Comparison of ENCODE assay signal across 30 cellular contexts in the genomic region with DNA sequence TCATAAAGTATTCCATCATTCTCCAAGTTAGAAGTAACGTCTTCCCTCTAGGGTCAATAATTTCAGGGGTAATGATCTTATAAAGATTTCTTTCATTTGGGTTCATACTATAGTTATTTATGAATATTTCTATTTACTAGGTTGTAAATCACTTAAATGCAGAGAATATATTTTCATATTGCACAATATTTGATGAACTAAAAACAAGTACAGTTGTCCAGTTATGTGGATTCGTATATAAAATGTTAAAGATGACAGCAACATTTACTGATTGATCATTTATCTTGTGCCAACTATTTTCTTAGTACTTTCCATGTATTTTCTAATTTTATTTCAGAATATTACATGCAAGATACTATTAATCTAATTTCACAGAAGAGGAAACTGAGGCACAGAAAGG.
"Had no signal": no experiment of that assay in that cellular context is flagged by ENCODE, and none has a peak within 500 bp of the region (broad histone marks: within the 10 kb centered on the region; RNA-seq: fewer than 3 reads in every experiment).

No MANE protein-coding gene starts in this region.

- H3K27ac ChIP-seq: brain microvascular endothelial cell, coronary artery, dorsolateral prefrontal cortex had no signal

- DNase-seq: activated CD4-positive, alpha-beta memory T cell treated with anti-CD3 and anti-CD28 coated beads, Interleukin-2, amount 10 ng/mL, durations not matched to agents 7 days and 5 days; activated CD4-positive, alpha-beta T cell treated with anti-CD3 and anti-CD28 coated beads for 4 hours; activated CD4-positive, alpha-beta T cell treated with anti-CD3 and anti-CD28 coated beads, Interleukin-2, amount 10 ng/mL, durations not matched to agents 7 days and 5 days; activated CD4-positive, alpha-beta T cell treated with anti-CD3 and anti-CD28 coated beads, Interleukin-2, amount 50 U/mL, for 4 hours; activated CD4-positive, CD25-positive, alpha-beta regulatory T cell; activated CD4-positive, CD25-positive, alpha-beta regulatory T cell treated with anti-CD3 and anti-CD28 coated beads, Interleukin-2, amount 50 U/mL, for 72 hours; activated CD8-positive, alpha-beta memory T cell treated with anti-CD3 and anti-CD28 coated beads, Interleukin-2, amount 50 U/mL, for 48 hours; activated effector memory CD4-positive, alpha-beta T cell treated with Interleukin-2 at 50 U/mL for 16 hours; activated gamma-delta T cell treated with Interleukin-2 at 50 U/mL for 16 hours; activated naive CD4-positive, alpha-beta T cell treated with anti-CD3 and anti-CD28 coated beads, Interleukin-2, amount 50 U/mL, for 16 hours; activated naive CD4-positive, alpha-beta T cell treated with Interleukin-2 at 50 U/mL for 16 hours; activated T-cell treated with anti-CD3 and anti-CD28 coated beads for 4 hours; activated T-cell treated with anti-CD3 and anti-CD28 coated beads, Interleukin-2, amount 50 U/mL, for 24 hours; amniotic stem cell; anterior cingulate cortex; brain microvascular endothelial cell; dorsolateral prefrontal cortex; effector memory CD4-positive, alpha-beta T cell; endodermal cell; foreskin fibroblast; head of caudate nucleus; T-helper 1 cell; T-helper 17 cell; T1000 had no signal

- ATAC-seq: activated T-helper 17 cell treated with anti-CD3 and anti-CD28 coated beads, Interleukin-2, amount 50 U/mL, for 72 hours; esophagus mucosa; T-helper 17 cell had no signal

- FAIRE-seq: astrocyte, bronchial epithelial cell, frontal cortex had no signal

- H3K4me3 ChIP-seq: coronary artery, dorsolateral prefrontal cortex had no signal

- H3K27me3 ChIP-seq: brain microvascular endothelial cell, dorsolateral prefrontal cortex had no signal
